In the genomic region with DNA sequence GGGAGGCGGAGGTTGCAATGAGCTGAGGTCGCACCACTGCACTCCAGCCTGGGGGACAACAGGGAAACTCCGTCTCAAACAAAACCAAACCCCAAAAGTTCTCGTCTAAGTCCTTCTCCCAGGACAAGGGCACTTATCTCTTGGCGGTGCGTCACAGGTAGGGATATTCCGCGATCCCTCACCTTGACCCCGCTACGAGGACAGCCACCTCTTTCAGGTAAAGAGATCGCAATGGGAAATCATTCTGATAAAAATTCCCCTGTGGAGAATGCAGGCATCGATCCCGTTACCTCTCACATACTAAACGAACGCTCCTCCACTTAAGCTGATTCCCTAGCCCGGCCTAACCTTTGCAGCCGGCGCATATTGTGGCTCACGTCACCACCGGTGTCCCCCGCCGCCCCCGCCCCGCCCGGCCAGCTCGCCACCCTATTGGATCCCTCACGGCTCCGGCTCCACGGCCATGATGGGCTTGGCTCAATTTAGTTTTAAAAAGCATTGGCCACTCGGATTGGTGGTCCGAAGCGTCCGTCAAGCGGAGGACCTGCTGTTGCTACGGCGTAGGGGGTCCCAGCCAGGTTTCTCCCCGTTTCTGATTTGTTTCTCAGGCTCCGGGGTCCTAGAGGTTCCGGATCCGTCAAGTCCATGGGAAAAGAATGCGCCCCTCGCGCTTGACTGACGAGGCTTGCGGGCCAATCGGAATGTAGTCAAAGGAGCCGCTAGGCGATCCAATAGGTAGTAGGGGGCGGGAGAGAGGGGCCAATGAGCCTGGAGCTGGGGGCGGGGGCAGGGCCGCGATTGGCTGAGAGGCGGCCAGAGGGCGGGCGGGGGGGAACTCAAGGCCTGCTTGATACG, we compare ENCODE assay signal across 8 cellular contexts. TPM values are rescaled to one million over a fixed set of nuclear protein-coding genes. Genes with fewer than 3 reads are reported as not detected.
DNase-seq lines count a peak whose midpoint lies in the region; ATAC-seq, FAIRE-seq and TF ChIP-seq lines count a peak whose summit lies in the region.

No MANE protein-coding gene starts in this region.

- H3K4me2 ChIP-seq in keratinocyte (ENCODE audit: control insufficient read depth, extremely low read depth, insufficient read depth, low read depth, low read length): peak overlapping the region; percentile 61

- FAIRE-seq in keratinocyte (lab: Jason Lieb, UNC): no peak

- H3K27me3 ChIP-seq in keratinocyte (ENCODE audit: control insufficient read depth, extremely low read depth, insufficient read depth, low read length): no peaks in the 10 kb centered on the region

- H4K20me1 ChIP-seq in keratinocyte (ENCODE audit: control insufficient read depth, extremely low read depth, insufficient read depth, low read length): peaks cover 22% of the 10 kb centered on the region

- TF ChIP-seq POLR2A in GM19193 (IDR thresholded peaks at IDR 0.05; ENCODE audit: extremely low read depth, insufficient read depth, insufficient read length): peak; percentile 20

- peak overlapping the region; percentile 97 for H3K9ac ChIP-seq in keratinocyte (ENCODE audit: control insufficient read depth, extremely low read depth, insufficient read depth, low read length)

- no peaks in the 10 kb centered on the region for H3K9me3 ChIP-seq in keratinocyte (ENCODE audit: control insufficient read depth, low read depth, low read length)

- H3K36me3 ChIP-seq in keratinocyte (ENCODE audit: control insufficient read depth in 2 of 2, extremely low read depth in 1 of 2, insufficient read depth in 2 of 2, low read length in 2 of 2): no peaks in the 10 kb centered on the region

- DNase-seq in AG20443 (ENCODE audit: low spot score) (peak; percentile 98), NCI-H446 treated with DMSO at 0.1 percent for 48 hours (lab: John Stamatoyannopoulos, UW) (peak; percentile 98), cerebellar nuclear complex (lab: John Stamatoyannopoulos, UW) (peak; percentile 95 to 100), keratinocyte (ENCODE audit: low read depth, low spot score) (peak; percentile 93)
- peak; percentile 92 for DNase-seq in activated CD4-positive, CD25-positive, alpha-beta regulatory T cell treated with anti-CD3 and anti-CD28 coated beads, Interleukin-2, amount 50 U/mL, for 72 hours
- peak; percentile 94 for DNase-seq in stimulated activated CD4-positive, alpha-beta T cell treated with anti-CD3 and anti-CD28 coated beads, Interleukin-12 subunit alpha, Interleukin-12 subunit beta, amount 100 ng/mL, for 4 hours

- peak; percentile 76 for ATAC-seq in HG03378 (IDR thresholded peaks at IDR 0.05; ENCODE audit: unreplicated experiment)

- peak overlapping the region; percentile 96 for H3K27ac ChIP-seq in keratinocyte (ENCODE audit: control insufficient read depth, insufficient read depth, low read length)

- peak overlapping the region; percentile 98 for H2AFZ ChIP-seq in keratinocyte (ENCODE audit: control insufficient read depth, low read length)

- H3K9me1 ChIP-seq in keratinocyte (ENCODE audit: control insufficient read depth, extremely low read depth, insufficient read depth, low read length): peaks cover 4% of the 10 kb centered on the region

- peak overlapping the region; percentile 75 to 95 (median 95) for H3K4me3 ChIP-seq in keratinocyte (ENCODE audit: control insufficient read depth in 2 of 3, extremely low read depth in 1 of 3, insufficient read depth in 2 of 3, low read depth in 1 of 3, low read length in 3 of 3)

- dilution Hi-C loops in keratinocyte (cut with MboI; ENCODE audit: extremely low pct_ligation_motif_present, low sequenced_read_pairs): no loop called here

- peaks cover 42% of the 10 kb centered on the region for H3K79me2 ChIP-seq in keratinocyte (ENCODE audit: control insufficient read depth, insufficient read depth, low read length)

- peaks cover 19% of the 10 kb centered on the region for H3K4me1 ChIP-seq in keratinocyte (ENCODE audit: control insufficient read depth, extremely low read depth, insufficient read depth, low read length)

- no peak for TF ChIP-seq CTCF in keratinocyte (optimal IDR thresholded peaks at IDR 0.05 in 1 of 3, IDR thresholded peaks at IDR 0.05 in 1 of 3, conservative IDR thresholded peaks at IDR 0.05 in 1 of 3; ENCODE audit: extremely low read depth in 1 of 3, insufficient read depth in 2 of 3, low read length in 3 of 3)

RNA-seq across cellular contexts. Expression of gene PPP6R3, which starts 0.4 kb away (rescaled TPM):
- 38.1 to 50.2 TPM (median 39.9 TPM) in 3 replicates for polyA plus RNA-seq in keratinocyte
- polyA plus RNA-seq in keratinocyte (2011; ENCODE audit: low read depth): 78.1 TPM
- polyA plus RNA-seq in keratinocyte (2011; cell fraction: cytosol; rRNA removed): 19.1 and 37.0 TPM in 2 replicates
- 53.3 and 59.3 TPM in 2 replicates for polyA plus RNA-seq in keratinocyte (2011; cell fraction: nucleus; rRNA removed)
- polyA plus RNA-seq in keratinocyte (2012; ENCODE audit: low replicate concordance): 30.3 and 43.0 TPM in 2 replicates
- polyA minus RNA-seq in keratinocyte: 72.0 to 93.1 TPM (median 76.5 TPM) in 3 replicates
- 81.9 TPM for polyA minus RNA-seq in keratinocyte (2011; cell fraction: cytosol; rRNA and poly(A)+ RNA removed)
- polyA minus RNA-seq in keratinocyte (2011; cell fraction: nucleus; rRNA and poly(A)+ RNA removed): 81.9 and 145 TPM in 2 replicates

Comparison
In these comparisons a context has a peak if more than half of its experiments do, and no peak if none do; other contexts are left out.
1. Peak in every context shown above with its lines: DNase-seq, ATAC-seq, H3K4me3 ChIP-seq and H3K27ac ChIP-seq.